In genomic region chr12:116303076-116303465, GRCh38 we compare ENCODE assay signal across 18 cellular contexts.
"Had no signal": no experiment of that assay in that cellular context is flagged by ENCODE, and none has a peak within 500 bp of the region (broad histone marks: within the 10 kb centered on the region; RNA-seq: fewer than 3 reads in every experiment).

No MANE protein-coding gene starts in this region.

- H3K4me1 ChIP-seq: foreskin keratinocyte had no signal

- H3K27ac Mint-ChIP-seq: activated CD4-positive, alpha-beta T cell treated with anti-CD3 and anti-CD28 coated beads, Interleukin-2, amount 10 ng/mL, durations not matched to agents 7 days and 5 days; activated naive CD8-positive, alpha-beta T cell; activated T-cell treated with anti-CD3 and anti-CD28 coated beads, Interleukin-2, amount 50 U/mL, for 72 hours; memory B cell; natural killer cell; stimulated activated naive CD8-positive, alpha-beta T cell treated with anti-CD3 and anti-CD28 coated beads, Interleukin-15, Interleukin-2, amounts not matched to agents 100 ng/mL and 50 ng/mL, for 24 hours; T-helper 17 cell; type B pancreatic cell had no signal

- H3K36me3 ChIP-seq: brain microvascular endothelial cell, right lobe of liver, suprapubic skin had no signal

- H3K27me3 Mint-ChIP-seq: activated naive CD8-positive, alpha-beta T cell; memory B cell; stimulated activated naive CD8-positive, alpha-beta T cell treated with anti-CD3 and anti-CD28 coated beads, Interleukin-15, Interleukin-2, amounts not matched to agents 100 ng/mL and 50 ng/mL, for 24 hours had no signal

- H3K27me3 ChIP-seq: brain microvascular endothelial cell, right lobe of liver, suprapubic skin had no signal

- H3K4me3 ChIP-seq: right lobe of liver, suprapubic skin had no signal

- H3K9me3 ChIP-seq: right lobe of liver, suprapubic skin had no signal

- DNase-seq: activated CD4-positive, alpha-beta T cell treated with anti-CD3 and anti-CD28 coated beads, Interleukin-2, amount 10 ng/mL, durations not matched to agents 7 days and 5 days; activated CD4-positive, CD25-positive, alpha-beta regulatory T cell; activated CD8-positive, alpha-beta memory T cell treated with anti-CD3 and anti-CD28 coated beads, Interleukin-2, amount 50 U/mL, for 48 hours; activated gamma-delta T cell treated with Interleukin-2 at 50 U/mL for 16 hours; activated T-cell treated with anti-CD3 and anti-CD28 coated beads, Interleukin-2, amount 50 U/mL, for 72 hours; brain microvascular endothelial cell; cortex of kidney; effector memory CD4-positive, alpha-beta T cell; foreskin keratinocyte; left ventricle myocardium superior; natural killer cell; right lobe of liver; T-helper 17 cell had no signal

- ATAC-seq: activated T-cell treated with anti-CD3 and anti-CD28 coated beads, Interleukin-2, amount 50 U/mL, for 72 hours; foreskin keratinocyte; natural killer cell; T-helper 17 cell had no signal

- H3K4me1 Mint-ChIP-seq: activated CD4-positive, alpha-beta T cell treated with anti-CD3 and anti-CD28 coated beads, Interleukin-2, amount 10 ng/mL, durations not matched to agents 7 days and 5 days; memory B cell; natural killer cell; T-helper 17 cell had no signal

- H3K4me3 Mint-ChIP-seq: activated CD4-positive, alpha-beta T cell treated with anti-CD3 and anti-CD28 coated beads, Interleukin-2, amount 10 ng/mL, durations not matched to agents 7 days and 5 days; activated naive CD8-positive, alpha-beta T cell; activated T-cell treated with anti-CD3 and anti-CD28 coated beads, Interleukin-2, amount 50 U/mL, for 72 hours; memory B cell; natural killer cell; stimulated activated naive CD8-positive, alpha-beta T cell treated with anti-CD3 and anti-CD28 coated beads, Interleukin-15, Interleukin-2, amounts not matched to agents 100 ng/mL and 50 ng/mL, for 24 hours; T-helper 17 cell; type B pancreatic cell had no signal

- H3K36me3 Mint-ChIP-seq: activated naive CD8-positive, alpha-beta T cell; memory B cell; natural killer cell; type B pancreatic cell had no signal

- H3K9me3 Mint-ChIP-seq: activated CD4-positive, alpha-beta T cell treated with anti-CD3 and anti-CD28 coated beads, Interleukin-2, amount 10 ng/mL, durations not matched to agents 7 days and 5 days; activated T-cell treated with anti-CD3 and anti-CD28 coated beads, Interleukin-2, amount 50 U/mL, for 72 hours; memory B cell; natural killer cell; stimulated activated naive CD8-positive, alpha-beta T cell treated with anti-CD3 and anti-CD28 coated beads, Interleukin-15, Interleukin-2, amounts not matched to agents 100 ng/mL and 50 ng/mL, for 24 hours; type B pancreatic cell had no signal

- H3K27ac ChIP-seq: brain microvascular endothelial cell, foreskin keratinocyte, right lobe of liver, suprapubic skin had no signal
